Comparison of ENCODE assay signal across 13 cellular contexts in the genomic region with DNA sequence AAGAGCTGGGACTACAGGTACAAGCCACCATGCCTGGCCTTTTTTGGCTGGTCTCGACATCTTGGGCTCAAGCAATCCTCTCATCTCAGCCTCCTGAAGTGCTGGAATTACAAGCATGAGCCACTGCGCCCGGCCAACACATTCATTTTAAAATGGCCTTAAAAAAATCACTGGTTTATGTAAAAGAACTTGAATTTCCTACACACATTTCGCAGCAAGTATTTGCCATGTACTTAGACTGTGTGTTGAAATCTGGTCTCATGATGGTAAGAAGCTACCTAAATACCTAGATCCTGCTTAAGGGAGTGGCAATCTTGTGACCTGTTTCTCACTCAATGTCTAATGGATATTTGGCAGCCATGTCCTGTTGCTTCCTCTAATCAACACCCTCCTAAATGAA. TPM values are rescaled to one million over a fixed set of nuclear protein-coding genes. Genes with fewer than 3 reads are reported as not detected.
DNase-seq lines count a peak whose midpoint lies in the region; ATAC-seq, FAIRE-seq and TF ChIP-seq lines count a peak whose summit lies in the region.
"Had no signal": no experiment of that assay in that cellular context is flagged by ENCODE, and none has a peak within 500 bp of the region (broad histone marks: within the 10 kb centered on the region; RNA-seq: fewer than 3 reads in every experiment).

No MANE protein-coding gene starts in this region.

- H3K27me3 ChIP-seq in astrocyte (ENCODE audit: insufficient read depth, low read length) (no peaks in the 10 kb centered on the region), HepG2 (ENCODE audit: control insufficient read depth in 1 of 2, insufficient read depth in 2 of 2, low read length in 2 of 2) (no peaks in the 10 kb centered on the region), thyroid gland (no peaks in the 10 kb centered on the region)
- H3K27me3 ChIP-seq: neutrophil had no signal

- CTCF ChIA-PET in HepG2 (lab: Yijun Ruan, JAX; ENCODE audit: low intra/inter-chr PET ratio, low total read pairs), result no interaction called here

- peaks cover 16% of the 10 kb centered on the region for H3K36me3 ChIP-seq in astrocyte (ENCODE audit: insufficient read depth, low read length)
- peaks cover 6 to 11% of the 10 kb centered on the region in 2 experiments; a peak in 4 of 5 replicates for H3K36me3 ChIP-seq in HepG2 (replicated peaks in 1 of 2; ENCODE audit: control insufficient read depth in 1 of 2, insufficient read depth in 2 of 2, low read length in 2 of 2)
- peaks cover 3 to 13% of the 10 kb centered on the region in 2 donors for H3K36me3 ChIP-seq in thyroid gland

- peaks cover 60% of the 10 kb centered on the region for H3K4me1 Mint-ChIP-seq in activated T-cell treated with anti-CD3 and anti-CD28 coated beads, Interleukin-2, amount 50 U/mL, for 24 hours (ENCODE audit: low read depth)
- peaks cover 61% of the 10 kb centered on the region for H3K4me1 Mint-ChIP-seq in activated T-cell treated with anti-CD3 and anti-CD28 coated beads, Interleukin-2, amount 50 U/mL, for 4 hours (ENCODE audit: low read depth)
- H3K4me1 Mint-ChIP-seq in astrocyte (ENCODE audit: low read depth, unreplicated experiment), result peaks cover 11% of the 10 kb centered on the region

- H3K27me3 Mint-ChIP-seq in activated T-cell treated with anti-CD3 and anti-CD28 coated beads, Interleukin-2, amount 50 U/mL, for 24 hours, result no peaks in the 10 kb centered on the region
- no peaks in the 10 kb centered on the region for H3K27me3 Mint-ChIP-seq in activated T-cell treated with anti-CD3 and anti-CD28 coated beads, Interleukin-2, amount 50 U/mL, for 4 hours (ENCODE audit: low read depth)
- H3K27me3 Mint-ChIP-seq in astrocyte (ENCODE audit: low read depth, unreplicated experiment), result no peaks in the 10 kb centered on the region

- TF ChIP-seq POLR2A in HepG2 (IDR thresholded peaks at IDR 0.05; ENCODE audit: insufficient read depth in 1 of 2, low read depth in 2 of 2, low read length in 2 of 2) (no peak), thyroid gland (IDR thresholded peaks at IDR 0.05) (no peak)

- H3K36me3 Mint-ChIP-seq in activated T-cell treated with anti-CD3 and anti-CD28 coated beads, Interleukin-2, amount 50 U/mL, for 24 hours (ENCODE audit: low read depth), result peaks cover 75% of the 10 kb centered on the region
- H3K36me3 Mint-ChIP-seq in activated T-cell treated with anti-CD3 and anti-CD28 coated beads, Interleukin-2, amount 50 U/mL, for 4 hours (ENCODE audit: insufficient read depth), result peaks cover 34% of the 10 kb centered on the region
- H3K36me3 Mint-ChIP-seq in astrocyte (ENCODE audit: low read depth, unreplicated experiment), result peaks cover 36% of the 10 kb centered on the region

- FAIRE-seq in astrocyte (lab: Jason Lieb, UNC) (no peak), HepG2 (lab: Jason Lieb, UNC) (peak; percentile 48)
- FAIRE-seq: K562 had no signal

- DNase-seq in activated T-cell treated with anti-CD3 and anti-CD28 coated beads, Interleukin-2, amount 50 U/mL, for 24 hours, result no peak
- no peak for DNase-seq in activated T-cell treated with anti-CD3 and anti-CD28 coated beads, Interleukin-2, amount 50 U/mL, for 4 hours
- DNase-seq in astrocyte (ENCODE audit: low read depth) (no peak), HepG2 (ENCODE audit: low spot score) (no peak), thyroid gland (no peak), head of caudate nucleus (no peak), NCI-H1092 treated with DMSO at 0.1 percent for 48 hours (lab: John Stamatoyannopoulos, UW) (no peak)
- DNase-seq: hypothalamus, NCI-H69 had no signal

- H2AFZ ChIP-seq in astrocyte (ENCODE audit: low read depth, low read length), result no peak overlapping the region
- H2AFZ ChIP-seq in HepG2 (ENCODE audit: low read length), result no peak overlapping the region

- POLR2A ChIA-PET in HepG2 (lab: Yijun Ruan, JAX), result no interaction called here

- H3K27ac Mint-ChIP-seq in activated T-cell treated with anti-CD3 and anti-CD28 coated beads, Interleukin-2, amount 50 U/mL, for 24 hours, result peak overlapping the region; percentile 92
- no peak overlapping the region for H3K27ac Mint-ChIP-seq in astrocyte (ENCODE audit: unreplicated experiment)

- TF ChIP-seq EP300 in HepG2 (IDR thresholded peaks at IDR 0.05; ENCODE audit: low read depth in 2 of 2, low read length in 2 of 2) (no peak), HepG2 (CRISPR knock-in tag; IDR thresholded peaks at IDR 0.05; ENCODE audit: borderline replicate concordance) (no peak)

- H3K4me3 ChIP-seq in astrocyte (ENCODE audit: insufficient read depth, low read depth, low read length) (no peak overlapping the region), HepG2 (replicated peaks in 1 of 3; ENCODE audit: insufficient read depth in 1 of 3, low read depth in 2 of 3, low read length in 3 of 3) (no peak overlapping the region), thyroid gland (replicated peaks in 1 of 3) (no peak overlapping the region)
- H3K4me3 ChIP-seq: K562, lung had no signal

- no peak overlapping the region for H3K9ac ChIP-seq in astrocyte (ENCODE audit: low read length)
- H3K9ac ChIP-seq in HepG2 (ENCODE audit: insufficient read depth, low read depth, low read length), result no peak overlapping the region

- H3K27ac ChIP-seq in astrocyte (ENCODE audit: low read depth, low read length) (peak overlapping the region; percentile 27), HepG2 (ENCODE audit: extremely low read length, insufficient read depth, low read length) (no peak overlapping the region), thyroid gland (peak overlapping the region; percentile 58 to 79 (median 79))
- H3K27ac ChIP-seq: neutrophil had no signal

- peak overlapping the region; percentile 51 for H3K4me2 ChIP-seq in astrocyte (ENCODE audit: low read length)
- H3K4me2 ChIP-seq in HepG2 (ENCODE audit: low read depth, low read length), result no peak overlapping the region

- no peak for TF ChIP-seq CTCF in astrocyte (IDR thresholded peaks at IDR 0.05; ENCODE audit: insufficient read depth, low read depth, low read length)
- no peak for TF ChIP-seq CTCF in HepG2 (CRISPR knock-in tag; IDR thresholded peaks at IDR 0.05)
- TF ChIP-seq CTCF in thyroid gland (IDR thresholded peaks at IDR 0.05), result no peak

- no TSS peak for BruUV-seq in HepG2 (replicated peaks; lab: Mats Ljungman, UMichigan)

- ATAC-seq in activated T-cell treated with anti-CD3 and anti-CD28 coated beads, Interleukin-2, amount 50 U/mL, for 4 hours, result no peak
- ATAC-seq in HepG2, result no peak
- ATAC-seq in HG03520 (IDR thresholded peaks at IDR 0.05; ENCODE audit: unreplicated experiment), result no peak
- ATAC-seq: K562 had no signal

- peaks cover 27% of the 10 kb centered on the region for H3K4me1 ChIP-seq in astrocyte (ENCODE audit: insufficient read depth, low read length)
- H3K4me1 ChIP-seq in HepG2 (ENCODE audit: insufficient read depth, low read length), result peaks cover 29% of the 10 kb centered on the region
- peaks cover 24 to 37% of the 10 kb centered on the region in 2 donors for H3K4me1 ChIP-seq in thyroid gland

- no peaks in the 10 kb centered on the region for H3K9me3 ChIP-seq in astrocyte (ENCODE audit: insufficient read depth, low read depth, low read length)
- H3K9me3 ChIP-seq in HepG2 (ENCODE audit: low read length), result no peaks in the 10 kb centered on the region
- H3K9me3 ChIP-seq in thyroid gland, result no peaks in the 10 kb centered on the region
- H3K9me3 ChIP-seq: neutrophil had no signal

- no peak for TF ChIP-seq RAD21 in HepG2 (CRISPR knock-in tag; IDR thresholded peaks at IDR 0.05)

- 95% methylated on average over 4 of the region's 4 CpGs for WGBS in HepG2 (ENCODE audit: low lambda C conversion rate)
- 84 to 94% methylated on average over 4 of the region's 4 CpGs for WGBS in thyroid gland, 2 donors

- in situ Hi-C loops in HepG2 (cut with HindIII; ENCODE audit: extremely low pct_ligation_motif_present, low pct_unique_long_range_greater_than_20kb), result no loop called here

- intact Hi-C loops in HepG2 (cut with micrococcal nuclease; ENCODE audit: unreplicated experiment) (loop anchor here (5.0 to 10.0 kb wide), 2 partner anchors 37 to 296 kb away; no protein-coding TSS in a partner anchor), thyroid gland (cut with DNase I) (no loop called here), head of caudate nucleus (cut with DNase I) (loop anchor here (10.0 kb wide), 1 partner anchor 296 kb away; no protein-coding TSS in a partner anchor)

- H3K79me2 ChIP-seq in astrocyte (ENCODE audit: insufficient read depth, low read length), result no peaks in the 10 kb centered on the region
- no peaks in the 10 kb centered on the region for H3K79me2 ChIP-seq in HepG2 (ENCODE audit: insufficient read depth, low read length)

- H3K9me3 Mint-ChIP-seq in activated T-cell treated with anti-CD3 and anti-CD28 coated beads, Interleukin-2, amount 50 U/mL, for 24 hours, result no peaks in the 10 kb centered on the region
- no peaks in the 10 kb centered on the region for H3K9me3 Mint-ChIP-seq in activated T-cell treated with anti-CD3 and anti-CD28 coated beads, Interleukin-2, amount 50 U/mL, for 4 hours
- no peaks in the 10 kb centered on the region for H3K9me3 Mint-ChIP-seq in astrocyte (ENCODE audit: unreplicated experiment)

- no peak overlapping the region for H3K4me3 Mint-ChIP-seq in activated T-cell treated with anti-CD3 and anti-CD28 coated beads, Interleukin-2, amount 50 U/mL, for 24 hours
- no peak overlapping the region for H3K4me3 Mint-ChIP-seq in activated T-cell treated with anti-CD3 and anti-CD28 coated beads, Interleukin-2, amount 50 U/mL, for 4 hours
- H3K4me3 Mint-ChIP-seq in astrocyte (ENCODE audit: unreplicated experiment), result no peak overlapping the region

- H4K20me1 ChIP-seq in astrocyte (ENCODE audit: insufficient read depth, low read length) (peaks cover 5% of the 10 kb centered on the region), HepG2 (ENCODE audit: insufficient read depth, low read length) (no peaks in the 10 kb centered on the region)

RNA-seq across cellular contexts. Expression of a gene that starts 8.5 kb away (rescaled TPM):
- 10 to 100 TPM; 55.9 to 99.3 (median 82.8) TPM for total RNA-seq in activated T-cell treated with anti-CD3 and anti-CD28 coated beads, Interleukin-2, amount 50 U/mL, for 4 hours
- 22.4 and 25.0 TPM in 2 replicates for total RNA-seq in astrocyte
- 20.1 and 21.3 TPM in 2 replicates for total RNA-seq in HepG2 (2016; rRNA removed; fragmentation: Illumina TruSeq; extraction: Trizol)
- total RNA-seq in HepG2 (2016; cell fraction: cytosol; rRNA removed; fragmentation: Illumina TruSeq; extraction: Trizol; ENCODE audit: low read depth), result 4.6 and 4.8 TPM in 2 replicates
- total RNA-seq in HepG2 (2016; cell fraction: insoluble cytoplasmic fraction; rRNA removed; fragmentation: Illumina TruSeq; extraction: Trizol), result 20.2 and 20.6 TPM in 2 replicates
- 12.9 and 13.2 TPM in 2 replicates for total RNA-seq in HepG2 (2016; cell fraction: membrane; rRNA removed; fragmentation: Illumina TruSeq; extraction: Trizol)
- 21.3 and 24.7 TPM in 2 replicates for total RNA-seq in HepG2 (2016; cell fraction: nucleus; rRNA removed; fragmentation: Illumina TruSeq; extraction: Trizol)
- 48.9 and 66.5 TPM in 2 replicates for polyA plus RNA-seq in HepG2 (2011; rRNA removed)
- 36.2 and 36.3 TPM in 2 replicates for polyA plus RNA-seq in HepG2 (2011; cell fraction: cytosol; rRNA removed)
- 233 and 263 TPM in 2 replicates for polyA plus RNA-seq in HepG2 (2011; cell fraction: nucleus; rRNA removed)
- polyA plus RNA-seq in HepG2 (2012), result 33.2 and 38.1 TPM in 2 replicates
- polyA plus RNA-seq in HepG2 (2016; cell fraction: cytosol; fragmentation: Illumina TruSeq; extraction: Trizol; ENCODE audit: low read depth), result 2.0 TPM in 2 replicates
- polyA plus RNA-seq in HepG2 (2016; cell fraction: insoluble cytoplasmic fraction; fragmentation: Illumina TruSeq; extraction: Trizol; ENCODE audit: low read depth), result 22.9 and 27.1 TPM in 2 replicates
- 7.5 and 8.2 TPM in 2 replicates for polyA plus RNA-seq in HepG2 (2016; cell fraction: membrane; fragmentation: Illumina TruSeq; extraction: Trizol; ENCODE audit: low read depth)
- polyA plus RNA-seq in HepG2 (2016; cell fraction: nucleus; fragmentation: Illumina TruSeq; extraction: Trizol; ENCODE audit: insufficient read depth, low read depth), result 48.3 and 49.0 TPM in 2 replicates
- polyA minus RNA-seq in HepG2 (2011; rRNA and poly(A)+ RNA removed; ENCODE audit: low replicate concordance), result 20.1 and 43.0 TPM in 2 replicates
- polyA minus RNA-seq in HepG2 (2011; cell fraction: cytosol; rRNA and poly(A)+ RNA removed), result 16.4 and 17.8 TPM in 2 replicates
- 66.4 and 72.6 TPM in 2 replicates for polyA minus RNA-seq in HepG2 (2011; cell fraction: nucleus; rRNA and poly(A)+ RNA removed)
- 10 to 100 TPM; 69.0 to 94.5 (median 75.7) TPM for total RNA-seq in thyroid gland

RNA-seq across cellular contexts. Expression of a gene that starts 50.1 kb away (rescaled TPM):
- 100 to 1,000 TPM; 157 to 179 (median 170) TPM for total RNA-seq in activated T-cell treated with anti-CD3 and anti-CD28 coated beads, Interleukin-2, amount 50 U/mL, for 4 hours
- total RNA-seq in astrocyte (48.1 and 51.0 TPM in 2 replicates), HepG2 (2016; rRNA removed; fragmentation: Illumina TruSeq; extraction: Trizol) (29.6 and 30.7 TPM in 2 replicates), thyroid gland (10 to 100 TPM; 33.9 to 61.5 (median 46.6) TPM)
- 17.6 and 21.4 TPM in 2 replicates for total RNA-seq in HepG2 (2016; cell fraction: cytosol; rRNA removed; fragmentation: Illumina TruSeq; extraction: Trizol; ENCODE audit: low read depth)
- 29.5 and 30.6 TPM in 2 replicates for total RNA-seq in HepG2 (2016; cell fraction: insoluble cytoplasmic fraction; rRNA removed; fragmentation: Illumina TruSeq; extraction: Trizol)
- total RNA-seq in HepG2 (2016; cell fraction: membrane; rRNA removed; fragmentation: Illumina TruSeq; extraction: Trizol), result 23.9 and 28.0 TPM in 2 replicates
- total RNA-seq in HepG2 (2016; cell fraction: nucleus; rRNA removed; fragmentation: Illumina TruSeq; extraction: Trizol), result 45.6 and 50.9 TPM in 2 replicates
- polyA plus RNA-seq in HepG2 (2011; rRNA removed), result 45.9 and 49.4 TPM in 2 replicates
- polyA plus RNA-seq in HepG2 (2011; cell fraction: cytosol; rRNA removed), result 22.4 and 27.2 TPM in 2 replicates
- 148 and 160 TPM in 2 replicates for polyA plus RNA-seq in HepG2 (2011; cell fraction: nucleus; rRNA removed)
- 49.1 and 55.7 TPM in 2 replicates for polyA plus RNA-seq in HepG2 (2012)
- 1.6 and 2.3 TPM in 2 replicates for polyA plus RNA-seq in HepG2 (2016; cell fraction: cytosol; fragmentation: Illumina TruSeq; extraction: Trizol; ENCODE audit: low read depth)
- 22.1 and 28.5 TPM in 2 replicates for polyA plus RNA-seq in HepG2 (2016; cell fraction: insoluble cytoplasmic fraction; fragmentation: Illumina TruSeq; extraction: Trizol; ENCODE audit: low read depth)
- 6.8 and 7.2 TPM in 2 replicates for polyA plus RNA-seq in HepG2 (2016; cell fraction: membrane; fragmentation: Illumina TruSeq; extraction: Trizol; ENCODE audit: low read depth)
- 90.2 and 93.2 TPM in 2 replicates for polyA plus RNA-seq in HepG2 (2016; cell fraction: nucleus; fragmentation: Illumina TruSeq; extraction: Trizol; ENCODE audit: insufficient read depth, low read depth)
- 82.7 and 86.0 TPM in 2 replicates for polyA minus RNA-seq in HepG2 (2011; rRNA and poly(A)+ RNA removed; ENCODE audit: low replicate concordance)
- polyA minus RNA-seq in HepG2 (2011; cell fraction: cytosol; rRNA and poly(A)+ RNA removed), result 18.0 and 21.4 TPM in 2 replicates
- polyA minus RNA-seq in HepG2 (2011; cell fraction: nucleus; rRNA and poly(A)+ RNA removed), result 71.6 and 79.7 TPM in 2 replicates
